Comparison of ENCODE assay signal across 8 cellular contexts in genomic region chr6:158849899-158850806, GRCh38. TPM values are rescaled to one million over a fixed set of nuclear protein-coding genes. Genes with fewer than 3 reads are reported as not detected.
A peak's percentile ranks its signal among the peaks of the same experiment; 100 is the strongest.
DNase-seq lines count a peak whose midpoint lies in the region; ATAC-seq and TF ChIP-seq lines count a peak whose summit lies in the region.

No MANE protein-coding gene starts in this region.

- H3K4me3 Mint-ChIP-seq in Calu3 (ENCODE audit: low read depth, unreplicated experiment): peak overlapping the region; percentile 72
- no peak overlapping the region for H3K4me3 Mint-ChIP-seq in WTC11
- H3K4me3 Mint-ChIP-seq in naive thymus-derived CD4-positive, alpha-beta T cell: peak overlapping the region in 9 of 10 donors; percentile 8 to 78 (median 50)

- no peaks in the 10 kb centered on the region for H3K9me3 ChIP-seq in duodenal mucosa (ENCODE audit: control insufficient read depth in 1 of 2, low read length in 2 of 2)
- H3K9me3 ChIP-seq in naive thymus-derived CD4-positive, alpha-beta T cell (ENCODE audit: control insufficient read depth in 2 of 3, low read length in 3 of 3): no peaks in the 10 kb centered on the region

- POLR2A ChIA-PET in WTC11 (lab: Charles Lee): no interaction called here
- POLR2A ChIA-PET in naive thymus-derived CD4-positive, alpha-beta T cell (lab: Charles Lee): interaction anchor here (1.0 to 7.1 kb wide), 3 partner anchors 17 to 24 kb away, joined by 3 to 219 read pairs (median 3); no protein-coding TSS in a partner anchor

- TF ChIP-seq CTCF in Calu3 (IDR thresholded peaks at IDR 0.05; ENCODE audit: unreplicated experiment): no peak
- no peak for TF ChIP-seq CTCF in WTC11 (IDR thresholded peaks at IDR 0.05)

- H3K27ac Mint-ChIP-seq in Calu3 (ENCODE audit: unreplicated experiment) (no peak overlapping the region), WTC11 (peak overlapping the region; percentile 63; the same call in 1 of the 2 replicates)
- H3K27ac Mint-ChIP-seq in naive thymus-derived CD4-positive, alpha-beta T cell: peak overlapping the region in 4 of 9 donors; percentile 95 to 98 (median 98)

- intact Hi-C loops in Calu3 (cut with micrococcal nuclease; ENCODE audit: unreplicated experiment): loop anchor here (1.0 kb wide), 2 partner anchors 35 to 122 kb away; no protein-coding TSS in a partner anchor
- intact Hi-C loops in naive thymus-derived CD4-positive, alpha-beta T cell (cut with micrococcal nuclease): loop anchor here (1.0 to 10.0 kb wide), 6 partner anchors 19 to 1085 kb away; partner anchors contain the start of gene TAGAP (in 1 of the 2)

- TSS peak; percentile 54 for BruUV-seq in Calu3 (replicated peaks; lab: Mats Ljungman, UMichigan)

- H3K4me1 Mint-ChIP-seq in Calu3 (ENCODE audit: low read depth, unreplicated experiment) (peaks cover 22% of the 10 kb centered on the region), WTC11 (peaks cover 20% of the 10 kb centered on the region)
- peaks cover 0 to 31% (median 21%) of the 10 kb centered on the region in 7 donors for H3K4me1 Mint-ChIP-seq in naive thymus-derived CD4-positive, alpha-beta T cell

- peaks cover 24% of the 10 kb centered on the region for H3K36me3 Mint-ChIP-seq in Calu3 (ENCODE audit: insufficient read depth, unreplicated experiment)
- H3K36me3 Mint-ChIP-seq in WTC11: no peaks in the 10 kb centered on the region
- H3K36me3 Mint-ChIP-seq in naive thymus-derived CD4-positive, alpha-beta T cell: no peaks in the 10 kb centered on the region

- no peaks in the 10 kb centered on the region for H3K27me3 Mint-ChIP-seq in Calu3 (ENCODE audit: unreplicated experiment)
- H3K27me3 Mint-ChIP-seq in WTC11 (ENCODE audit: low read depth): no peaks in the 10 kb centered on the region
- peaks cover 0 to 6% (median 0%) of the 10 kb centered on the region in 5 donors for H3K27me3 Mint-ChIP-seq in naive thymus-derived CD4-positive, alpha-beta T cell

- no peak for ATAC-seq in WTC11
- ATAC-seq in naive thymus-derived CD4-positive, alpha-beta T cell: peak; percentile 75
- no peak for ATAC-seq in HG03521 (IDR thresholded peaks at IDR 0.05; ENCODE audit: unreplicated experiment)
- no peak for ATAC-seq in HG03439 (IDR thresholded peaks at IDR 0.05; ENCODE audit: unreplicated experiment)

- peak; percentile 79 for DNase-seq in Calu3
- DNase-seq in NAMALWA (ENCODE audit: low spot score): peak; percentile 43
- no peak for DNase-seq in WTC11 (ENCODE audit: low spot score)
- peak in 8 of 9 donors; percentile 39 to 81 (median 71) for DNase-seq in naive thymus-derived CD4-positive, alpha-beta T cell
- no peak for DNase-seq in mesenteric fat pad (ENCODE audit: low spot score)

- H3K27me3 ChIP-seq in duodenal mucosa (ENCODE audit: control insufficient read depth in 1 of 2, insufficient read depth in 2 of 2, low read length in 2 of 2): no peaks in the 10 kb centered on the region
- no peaks in the 10 kb centered on the region for H3K27me3 ChIP-seq in naive thymus-derived CD4-positive, alpha-beta T cell (ENCODE audit: control insufficient read depth in 2 of 2, insufficient read depth in 2 of 2, low read length in 2 of 2)

- CTCF ChIA-PET in Calu3 (lab: Charles Lee) (no interaction called here), WTC11 (lab: Charles Lee) (no interaction called here)
- CTCF ChIA-PET in naive thymus-derived CD4-positive, alpha-beta T cell (lab: Charles Lee): no interaction called here

- H3K9me3 Mint-ChIP-seq in Calu3 (ENCODE audit: low read depth, unreplicated experiment) (no peaks in the 10 kb centered on the region), WTC11 (no peaks in the 10 kb centered on the region)
- H3K9me3 Mint-ChIP-seq in naive thymus-derived CD4-positive, alpha-beta T cell: no peaks in the 10 kb centered on the region

- H3K4me1 ChIP-seq in duodenal mucosa (ENCODE audit: control insufficient read depth in 1 of 2, insufficient read depth in 2 of 2, low read length in 2 of 2): peaks cover 43 to 45% of the 10 kb centered on the region in 2 donors
- peaks cover 43 to 47% of the 10 kb centered on the region in 2 donors for H3K4me1 ChIP-seq in naive thymus-derived CD4-positive, alpha-beta T cell (ENCODE audit: control insufficient read depth in 2 of 2, insufficient read depth in 2 of 2, low read length in 2 of 2)

- H3K4me3 ChIP-seq in duodenal mucosa (ENCODE audit: low read depth in 1 of 2, low read length in 2 of 2): peak overlapping the region; percentile 38 to 41
- H3K4me3 ChIP-seq in naive thymus-derived CD4-positive, alpha-beta T cell (ENCODE audit: low read length): no peak overlapping the region

- peak overlapping the region; percentile 88 for H3K27ac ChIP-seq in duodenal mucosa (ENCODE audit: low read depth, low read length)
- peak overlapping the region; percentile 77 for H3K27ac ChIP-seq in naive thymus-derived CD4-positive, alpha-beta T cell (ENCODE audit: low read depth, low read length)

- H3K36me3 ChIP-seq in duodenal mucosa (ENCODE audit: control insufficient read depth in 1 of 2, insufficient read depth in 2 of 2, low read length in 2 of 2): no peaks in the 10 kb centered on the region
- no peaks in the 10 kb centered on the region for H3K36me3 ChIP-seq in naive thymus-derived CD4-positive, alpha-beta T cell (ENCODE audit: control insufficient read depth in 2 of 3, insufficient read depth in 3 of 3, low read length in 3 of 3)

- peak overlapping the region; percentile 49 to 58 for H3K9ac ChIP-seq in duodenal mucosa (ENCODE audit: low read depth in 1 of 2, low read length in 2 of 2)

TF ChIP-seq in WTC11, 78 proteins besides CTCF, POLR2A, EP300 and RAD21 (continues in another document):
- TF ChIP-seq PREB (CRISPR knock-in tag; IDR thresholded peaks at IDR 0.05; ENCODE audit: borderline replicate concordance) (no peak), PRDM15 (CRISPR knock-in tag; IDR thresholded peaks at IDR 0.05) (no peak), USF2 (CRISPR knock-in tag; IDR thresholded peaks at IDR 0.05) (no peak)

RNA-seq across cellular contexts. Expression of gene EZR, which starts 31.0 kb away (rescaled TPM):
- 935 and 954 TPM in 2 replicates for total RNA-seq in Calu3 (2022)
- total RNA-seq in WTC11 (2021): 194 to 215 TPM (median 199 TPM) in 3 replicates
- total RNA-seq in naive thymus-derived CD4-positive, alpha-beta T cell: 100 to 1,000 TPM; 132 to 201 (median 163) TPM
- 100 to 1,000 TPM; 115 to 140 TPM for polyA plus RNA-seq in naive thymus-derived CD4-positive, alpha-beta T cell
- 43.1 TPM for total RNA-seq in mesenteric fat pad

Comparison
In these comparisons a context has a peak if more than half of its experiments do, and no peak if none do; other contexts are left out.
1. DNase-seq: peak in Calu3 (single experiment), NAMALWA (single experiment) and naive thymus-derived CD4-positive, alpha-beta T cell (8 of 9); none in WTC11 (single experiment) and mesenteric fat pad (single experiment).